ENCODE assay signal across 8 cellular contexts in genomic region chr20:53594068-53595017, GRCh38. TPM values are rescaled to one million over a fixed set of nuclear protein-coding genes. Genes with fewer than 3 reads are reported as not detected.
A peak's percentile ranks its signal among the peaks of the same experiment; 100 is the strongest.
DNase-seq lines count a peak whose midpoint lies in the region; ATAC-seq and TF ChIP-seq lines count a peak whose summit lies in the region.

No MANE protein-coding gene starts in this region.

- H3K36me3 ChIP-seq in adipocyte (ENCODE audit: control insufficient read depth, insufficient read depth, low read length, severe bottlenecking) (no peaks in the 10 kb centered on the region), left ventricle myocardium inferior (no peaks in the 10 kb centered on the region), prostate gland (no peaks in the 10 kb centered on the region)

- H3K27ac ChIP-seq in left ventricle myocardium inferior (replicated peaks) (peak overlapping the region; percentile 99), prostate gland (peak overlapping the region; percentile 98 to 99)

- peak; percentile 64 for ATAC-seq in HG02678 (IDR thresholded peaks at IDR 0.05; ENCODE audit: unreplicated experiment)

- peak overlapping the region; percentile 95 for H3K9ac ChIP-seq in adipocyte (ENCODE audit: low read length)

- H3K4me3 ChIP-seq in adipocyte (ENCODE audit: low read length) (peak overlapping the region; percentile 87), left ventricle myocardium inferior (peak overlapping the region; percentile 97), prostate gland (peak overlapping the region; percentile 89 to 92)

- TF ChIP-seq CTCF in GM12872 (IDR thresholded peaks at IDR 0.05; ENCODE audit: insufficient read depth, low read depth, low read length) (peak; percentile 34; the same call in 2 of the 3 replicates), left ventricle myocardium inferior (IDR thresholded peaks at IDR 0.05; ENCODE audit: borderline replicate concordance) (peak; percentile 40), prostate gland (IDR thresholded peaks at IDR 0.05) (peak in 3 of 4 experiments; percentile 9 to 38 (median 33))

- H3K4me1 ChIP-seq in adipocyte (ENCODE audit: control insufficient read depth, insufficient read depth, low read length) (peaks cover 26% of the 10 kb centered on the region), left ventricle myocardium inferior (peaks cover 53% of the 10 kb centered on the region), prostate gland (replicated peaks) (no peaks in the 10 kb centered on the region)

- intact Hi-C loops in left ventricle myocardium inferior (cut with micrococcal nuclease) = loop anchor here (10.0 kb wide), 1 partner anchor 140 kb away; no protein-coding TSS in a partner anchor
- intact Hi-C loops in prostate gland (cut with DNase I) = loop anchor here (5.0 kb wide), 1 partner anchor 233 kb away; no protein-coding TSS in a partner anchor

- TF ChIP-seq POLR2A in prostate gland (IDR thresholded peaks at IDR 0.05) = peak; percentile 88

- DNase-seq in NCI-H128 (lab: John Stamatoyannopoulos, UW; ENCODE audit: unreplicated experiment) (peak; percentile 74), SW 1271 (lab: John Stamatoyannopoulos, UW) (peak; percentile 65 to 90), adipocyte (ENCODE audit: low read depth) (peak; percentile 98), left ventricle myocardium inferior (peak; percentile 98), prostate gland (ENCODE audit: low spot score) (peak; percentile 96), ureter (ENCODE audit: low spot score) (peak; percentile 97)

- H3K9me3 ChIP-seq in adipocyte (ENCODE audit: control insufficient read depth, low read length) (no peaks in the 10 kb centered on the region), left ventricle myocardium inferior (replicated peaks) (no peaks in the 10 kb centered on the region), prostate gland (no peaks in the 10 kb centered on the region)

- under 1% methylated on average over 60 of the region's 110 CpGs for WGBS in prostate gland

- H3K27me3 ChIP-seq in adipocyte (replicated peaks; ENCODE audit: control insufficient read depth, insufficient read depth, low read length) (no peaks in the 10 kb centered on the region), left ventricle myocardium inferior (ENCODE audit: low read depth) (no peaks in the 10 kb centered on the region), prostate gland (replicated peaks; ENCODE audit: insufficient read depth) (no peaks in the 10 kb centered on the region)

RNA-seq across cellular contexts. Expression of gene ZNF217, which starts 0.7 kb away (rescaled TPM):
- 5.4 TPM for total RNA-seq in left ventricle myocardium inferior
- total RNA-seq in prostate gland = 10 to 100 TPM; 35.4 to 44.5 TPM
- 80.7 TPM for total RNA-seq in ureter

Comparison
In these comparisons a context has a peak if more than half of its experiments do, and no peak if none do; other contexts are left out.
1. Peak in every context shown above with its lines: DNase-seq, ATAC-seq, H3K4me3 ChIP-seq and H3K27ac ChIP-seq.